Comparison of ENCODE assay signal across 1 cellular context in genomic region chr4:132865922-132866321, GRCh38.
TF ChIP-seq lines count a peak whose summit lies in the region.

No MANE protein-coding gene starts in this region.

TF ChIP-seq in HepG2, 621 proteins besides CTCF, POLR2A, EP300 and RAD21 (continued from another document):
- TF ChIP-seq GPBP1L1 (CRISPR knock-in tag; IDR thresholded peaks at IDR 0.05) (no peak), ZNF24 (IDR thresholded peaks at IDR 0.05) (no peak)
